In the genomic region with DNA sequence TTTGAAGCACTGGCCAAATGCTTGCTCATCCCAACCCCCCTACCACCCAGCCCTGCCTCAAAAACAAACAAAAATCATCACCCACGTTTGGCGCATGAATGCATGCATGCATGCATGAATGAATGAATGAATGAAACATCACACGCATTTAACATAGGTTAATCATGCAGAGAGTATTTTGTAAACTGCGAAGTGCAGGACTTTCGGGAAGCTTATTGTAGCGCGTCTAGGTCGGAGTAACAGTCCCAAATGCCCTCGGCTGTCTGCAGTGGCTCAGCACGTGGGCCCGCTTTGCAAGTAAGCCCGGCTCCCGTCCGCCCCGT, we compare ENCODE assay signal across 8 cellular contexts. TPM values are rescaled to one million over a fixed set of nuclear protein-coding genes. Genes with fewer than 3 reads are reported as not detected.
A peak's percentile ranks its signal among the peaks of the same experiment; 100 is the strongest.
DNase-seq lines count a peak whose midpoint lies in the region; ATAC-seq lines count a peak whose summit lies in the region.

No MANE protein-coding gene starts in this region.

- peak overlapping the region; percentile 17 for H3K4me3 Mint-ChIP-seq in activated CD8-positive, alpha-beta memory T cell treated with anti-CD3 and anti-CD28 coated beads, Interleukin-2, amount 10 ng/mL, durations not matched to agents 7 days and 5 days
- peak overlapping the region; percentile 83 for H3K4me3 Mint-ChIP-seq in central memory CD8-positive, alpha-beta T cell

- CTCF ChIA-PET in activated CD8-positive, alpha-beta memory T cell treated with anti-CD3 and anti-CD28 coated beads, Interleukin-2, amount 10 ng/mL, durations not matched to agents 7 days and 5 days (lab: Charles Lee): interaction anchor here (0.7 to 2.0 kb wide), 4 partner anchors 9 to 307 kb away, joined by 3 to 5 read pairs (median 4); no protein-coding TSS in a partner anchor

- no peaks in the 10 kb centered on the region for H3K36me3 ChIP-seq in skeletal muscle satellite cell (ENCODE audit: insufficient read depth, low read length)

- H3K9me3 Mint-ChIP-seq in activated CD8-positive, alpha-beta memory T cell treated with anti-CD3 and anti-CD28 coated beads, Interleukin-2, amount 10 ng/mL, durations not matched to agents 7 days and 5 days (ENCODE audit: low read depth): no peaks in the 10 kb centered on the region
- no peaks in the 10 kb centered on the region for H3K9me3 Mint-ChIP-seq in central memory CD8-positive, alpha-beta T cell

- H3K4me1 Mint-ChIP-seq in activated CD8-positive, alpha-beta memory T cell treated with anti-CD3 and anti-CD28 coated beads, Interleukin-2, amount 10 ng/mL, durations not matched to agents 7 days and 5 days: peaks cover 7% of the 10 kb centered on the region
- no peaks in the 10 kb centered on the region for H3K4me1 Mint-ChIP-seq in central memory CD8-positive, alpha-beta T cell

- H3K27me3 ChIP-seq in skeletal muscle satellite cell (ENCODE audit: control insufficient read depth, insufficient read depth, low read length): no peaks in the 10 kb centered on the region

- DNase-seq in activated CD8-positive, alpha-beta memory T cell treated with anti-CD3 and anti-CD28 coated beads, Interleukin-2, amount 10 ng/mL, durations not matched to agents 7 days and 5 days: no peak
- no peak for DNase-seq in activated CD8-positive, alpha-beta memory T cell treated with anti-CD3 and anti-CD28 coated beads, Interleukin-2, amount 50 U/mL, for 4 hours
- DNase-seq in central memory CD8-positive, alpha-beta T cell (ENCODE audit: low spot score in 2 of 2): no peak
- no peak for DNase-seq in SHP77 treated with DMSO at 0.1 percent for 48 hours (lab: John Stamatoyannopoulos, UW)

- H3K4me3 ChIP-seq in skeletal muscle satellite cell (ENCODE audit: low read length): peak overlapping the region; percentile 36

- H3K27me3 Mint-ChIP-seq in activated CD8-positive, alpha-beta memory T cell treated with anti-CD3 and anti-CD28 coated beads, Interleukin-2, amount 10 ng/mL, durations not matched to agents 7 days and 5 days: peaks cover 31% of the 10 kb centered on the region
- peaks cover 22% of the 10 kb centered on the region for H3K27me3 Mint-ChIP-seq in central memory CD8-positive, alpha-beta T cell

- no peak overlapping the region for H3K27ac Mint-ChIP-seq in activated CD8-positive, alpha-beta memory T cell treated with anti-CD3 and anti-CD28 coated beads, Interleukin-2, amount 10 ng/mL, durations not matched to agents 7 days and 5 days
- H3K27ac Mint-ChIP-seq in central memory CD8-positive, alpha-beta T cell (ENCODE audit: low read depth): peak overlapping the region; percentile 80

- no peak overlapping the region for H3K9ac ChIP-seq in skeletal muscle satellite cell (ENCODE audit: low read depth, low read length)

- no peaks in the 10 kb centered on the region for H3K4me1 ChIP-seq in skeletal muscle satellite cell (ENCODE audit: control insufficient read depth, insufficient read depth, low read length)

- no peaks in the 10 kb centered on the region for H3K36me3 Mint-ChIP-seq in activated CD8-positive, alpha-beta memory T cell treated with anti-CD3 and anti-CD28 coated beads, Interleukin-2, amount 10 ng/mL, durations not matched to agents 7 days and 5 days
- H3K36me3 Mint-ChIP-seq in central memory CD8-positive, alpha-beta T cell (ENCODE audit: insufficient read depth): peaks cover 17% of the 10 kb centered on the region

- H3K4me2 ChIP-seq in skeletal muscle satellite cell (ENCODE audit: low read length): peak overlapping the region; percentile 61

- no peaks in the 10 kb centered on the region for H3K9me3 ChIP-seq in skeletal muscle satellite cell (replicated peaks; ENCODE audit: low read length)

- no peak for ATAC-seq in activated CD8-positive, alpha-beta memory T cell treated with anti-CD3 and anti-CD28 coated beads, Interleukin-2, amount 10 ng/mL, durations not matched to agents 7 days and 5 days
- ATAC-seq in HG03457 (IDR thresholded peaks at IDR 0.05; ENCODE audit: unreplicated experiment) (peak; percentile 34), HG03280 (IDR thresholded peaks at IDR 0.05; ENCODE audit: unreplicated experiment) (no peak), HG02678 (IDR thresholded peaks at IDR 0.05; ENCODE audit: unreplicated experiment) (no peak)
- ATAC-seq in central memory CD8-positive, alpha-beta T cell (replicated peaks; ENCODE audit: extremely low read depth, poor library complexity, severe bottlenecking): no peak

RNA-seq across cellular contexts. Expression of a gene that starts 0.3 kb away (rescaled TPM):
- total RNA-seq in activated CD8-positive, alpha-beta memory T cell treated with anti-CD3 and anti-CD28 coated beads, Interleukin-2, amount 10 ng/mL, durations not matched to agents 7 days and 5 days: 1 to 10 TPM; 1.4 to 2.2 TPM
- 9.6 and 9.8 TPM in 2 replicates for total RNA-seq in skeletal muscle satellite cell (2012; rRNA removed)
